ENCODE assay signal across 1 cellular context in the genomic region with DNA sequence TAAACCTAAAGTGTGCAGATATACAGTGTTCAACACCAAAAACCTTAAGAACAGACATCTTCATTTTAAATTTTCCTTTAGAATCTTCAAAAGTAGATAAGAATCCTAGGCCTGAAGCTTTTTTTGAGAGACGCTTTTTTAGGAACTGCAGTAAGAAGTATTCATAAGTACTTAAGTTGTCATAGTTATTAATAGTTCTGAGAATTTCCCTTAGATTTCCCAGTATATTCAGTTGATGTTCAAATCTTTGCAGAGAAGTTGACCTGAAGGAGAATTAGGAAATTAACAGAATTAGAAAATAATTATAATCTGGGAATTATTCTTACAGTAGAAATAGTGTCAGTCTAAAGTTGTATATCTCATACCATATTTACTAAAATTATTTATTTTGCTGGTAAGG.
TF ChIP-seq lines count a peak whose summit lies in the region.

No MANE protein-coding gene starts in this region.

TF ChIP-seq in K562, 482 proteins besides CTCF, POLR2A, EP300 and RAD21 (continued from another document):
- TF ChIP-seq, protein P1, sequence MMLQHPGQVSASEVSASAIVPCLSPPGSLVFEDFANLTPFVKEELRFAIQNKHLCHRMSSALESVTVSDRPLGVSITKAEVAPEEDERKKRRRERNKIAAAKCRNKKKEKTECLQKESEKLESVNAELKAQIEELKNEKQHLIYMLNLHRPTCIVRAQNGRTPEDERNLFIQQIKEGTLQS (IDR thresholded peaks at IDR 0.05): no peak
- TF ChIP-seq, protein P1 (CRISPR knock-in tag; conservative IDR thresholded peaks at IDR 0.05): no peak
- TF ChIP-seq, protein P2, sequence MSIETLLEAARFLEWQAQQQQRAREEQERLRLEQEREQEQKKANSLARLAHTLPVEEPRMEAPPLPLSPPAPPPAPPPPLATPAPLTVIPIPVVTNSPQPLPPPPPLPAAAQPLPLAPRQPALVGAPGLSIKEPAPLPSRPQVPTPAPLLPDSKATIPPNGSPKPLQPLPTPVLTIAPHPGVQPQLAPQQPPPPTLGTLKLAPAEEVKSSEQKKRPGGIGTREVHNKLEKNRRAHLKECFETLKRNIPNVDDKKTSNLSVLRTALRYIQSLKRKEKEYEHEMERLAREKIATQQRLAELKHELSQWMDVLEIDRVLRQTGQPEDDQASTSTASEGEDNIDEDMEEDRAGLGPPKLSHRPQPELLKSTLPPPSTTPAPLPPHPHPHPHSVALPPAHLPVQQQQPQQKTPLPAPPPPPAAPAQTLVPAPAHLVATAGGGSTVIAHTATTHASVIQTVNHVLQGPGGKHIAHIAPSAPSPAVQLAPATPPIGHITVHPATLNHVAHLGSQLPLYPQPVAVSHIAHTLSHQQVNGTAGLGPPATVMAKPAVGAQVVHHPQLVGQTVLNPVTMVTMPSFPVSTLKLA (conservative IDR thresholded peaks at IDR 0.05): 0 out of 4 replicates have a peak, but pooled peaks of 1 of the 2 experiments have one; percentile 3
- TF ChIP-seq, protein P3, sequence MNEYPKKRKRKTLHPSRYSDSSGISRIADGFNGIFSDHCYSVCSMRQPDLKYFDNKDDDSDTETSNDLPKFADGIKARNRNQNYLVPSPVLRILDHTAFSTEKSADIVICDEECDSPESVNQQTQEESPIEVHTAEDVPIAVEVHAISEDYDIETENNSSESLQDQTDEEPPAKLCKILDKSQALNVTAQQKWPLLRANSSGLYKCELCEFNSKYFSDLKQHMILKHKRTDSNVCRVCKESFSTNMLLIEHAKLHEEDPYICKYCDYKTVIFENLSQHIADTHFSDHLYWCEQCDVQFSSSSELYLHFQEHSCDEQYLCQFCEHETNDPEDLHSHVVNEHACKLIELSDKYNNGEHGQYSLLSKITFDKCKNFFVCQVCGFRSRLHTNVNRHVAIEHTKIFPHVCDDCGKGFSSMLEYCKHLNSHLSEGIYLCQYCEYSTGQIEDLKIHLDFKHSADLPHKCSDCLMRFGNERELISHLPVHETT (CRISPR knock-in tag; conservative IDR thresholded peaks at IDR 0.05 in 1 of 2, IDR thresholded peaks at IDR 0.05 in 1 of 2): 0 out of 4 replicates have a peak, but pooled peaks of 1 of the 2 experiments have one; percentile 6
- TF ChIP-seq DMBX1 (CRISPR knock-in tag; IDR thresholded peaks at IDR 0.05; ENCODE audit: borderline replicate concordance) (no peak), JUNB (CRISPR knock-in tag; conservative IDR thresholded peaks at IDR 0.05) (no peak), CTBP1 (IDR thresholded peaks at IDR 0.05; ENCODE audit: borderline replicate concordance) (no peak), FOS (IDR thresholded peaks at IDR 0.05; ENCODE audit: extremely low read depth, insufficient read length) (no peak), KDM2B (CRISPR knock-in tag; IDR thresholded peaks at IDR 0.05) (no peak), RBM25 (IDR thresholded peaks at IDR 0.05; ENCODE audit: low read depth, low read length, severe bottlenecking) (no peak), ZNF444 (CRISPR knock-in tag; IDR thresholded peaks at IDR 0.05) (no peak), SRSF1 (IDR thresholded peaks at IDR 0.05; ENCODE audit: low read depth, low read length) (no peak), ZNF316 (IDR thresholded peaks at IDR 0.05) (no peak), U2AF1 (optimal IDR thresholded peaks at IDR 0.05; ENCODE audit: low read depth, low read length) (no peak), ARNT (IDR thresholded peaks at IDR 0.05) (no peak), STAT5A (IDR thresholded peaks at IDR 0.05; ENCODE audit: borderline replicate concordance, low read length) (peak; percentile 42; the same call in 1 of the 2 replicates), ZNF133 (CRISPR knock-in tag; IDR thresholded peaks at IDR 0.05) (no peak), TAF7 (tag; IDR thresholded peaks at IDR 0.05) (no peak), ZNF76 (CRISPR knock-in tag; IDR thresholded peaks at IDR 0.05; ENCODE audit: borderline replicate concordance) (no peak), DIDO1 (tag; IDR thresholded peaks at IDR 0.05; ENCODE audit: low read depth) (no peak), ZNF184 (CRISPR knock-in tag; IDR thresholded peaks at IDR 0.05) (no peak), MXI1 (IDR thresholded peaks at IDR 0.05; ENCODE audit: low read depth, low read length) (no peak), NRF1 (conservative IDR thresholded peaks at IDR 0.05 in 1 of 2, IDR thresholded peaks at IDR 0.05 in 1 of 2) (no peak)
- TF ChIP-seq, protein P4, sequence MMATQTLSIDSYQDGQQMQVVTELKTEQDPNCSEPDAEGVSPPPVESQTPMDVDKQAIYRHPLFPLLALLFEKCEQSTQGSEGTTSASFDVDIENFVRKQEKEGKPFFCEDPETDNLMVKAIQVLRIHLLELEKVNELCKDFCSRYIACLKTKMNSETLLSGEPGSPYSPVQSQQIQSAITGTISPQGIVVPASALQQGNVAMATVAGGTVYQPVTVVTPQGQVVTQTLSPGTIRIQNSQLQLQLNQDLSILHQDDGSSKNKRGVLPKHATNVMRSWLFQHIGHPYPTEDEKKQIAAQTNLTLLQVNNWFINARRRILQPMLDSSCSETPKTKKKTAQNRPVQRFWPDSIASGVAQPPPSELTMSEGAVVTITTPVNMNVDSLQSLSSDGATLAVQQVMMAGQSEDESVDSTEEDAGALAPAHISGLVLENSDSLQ (IDR thresholded peaks at IDR 0.05): 0 out of 2 replicates have a peak, but pooled peaks have one; percentile 34
- TF ChIP-seq, protein P5, sequence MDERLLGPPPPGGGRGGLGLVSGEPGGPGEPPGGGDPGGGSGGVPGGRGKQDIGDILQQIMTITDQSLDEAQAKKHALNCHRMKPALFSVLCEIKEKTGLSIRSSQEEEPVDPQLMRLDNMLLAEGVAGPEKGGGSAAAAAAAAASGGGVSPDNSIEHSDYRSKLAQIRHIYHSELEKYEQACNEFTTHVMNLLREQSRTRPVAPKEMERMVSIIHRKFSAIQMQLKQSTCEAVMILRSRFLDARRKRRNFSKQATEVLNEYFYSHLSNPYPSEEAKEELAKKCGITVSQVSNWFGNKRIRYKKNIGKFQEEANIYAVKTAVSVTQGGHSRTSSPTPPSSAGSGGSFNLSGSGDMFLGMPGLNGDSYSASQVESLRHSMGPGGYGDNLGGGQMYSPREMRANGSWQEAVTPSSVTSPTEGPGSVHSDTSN (CRISPR knock-in tag; IDR thresholded peaks at IDR 0.05; ENCODE audit: low read depth): no peak
- TF ChIP-seq, protein P5 (tag; conservative IDR thresholded peaks at IDR 0.05; ENCODE audit: low read depth): peak; percentile 73
- TF ChIP-seq, protein P6, sequence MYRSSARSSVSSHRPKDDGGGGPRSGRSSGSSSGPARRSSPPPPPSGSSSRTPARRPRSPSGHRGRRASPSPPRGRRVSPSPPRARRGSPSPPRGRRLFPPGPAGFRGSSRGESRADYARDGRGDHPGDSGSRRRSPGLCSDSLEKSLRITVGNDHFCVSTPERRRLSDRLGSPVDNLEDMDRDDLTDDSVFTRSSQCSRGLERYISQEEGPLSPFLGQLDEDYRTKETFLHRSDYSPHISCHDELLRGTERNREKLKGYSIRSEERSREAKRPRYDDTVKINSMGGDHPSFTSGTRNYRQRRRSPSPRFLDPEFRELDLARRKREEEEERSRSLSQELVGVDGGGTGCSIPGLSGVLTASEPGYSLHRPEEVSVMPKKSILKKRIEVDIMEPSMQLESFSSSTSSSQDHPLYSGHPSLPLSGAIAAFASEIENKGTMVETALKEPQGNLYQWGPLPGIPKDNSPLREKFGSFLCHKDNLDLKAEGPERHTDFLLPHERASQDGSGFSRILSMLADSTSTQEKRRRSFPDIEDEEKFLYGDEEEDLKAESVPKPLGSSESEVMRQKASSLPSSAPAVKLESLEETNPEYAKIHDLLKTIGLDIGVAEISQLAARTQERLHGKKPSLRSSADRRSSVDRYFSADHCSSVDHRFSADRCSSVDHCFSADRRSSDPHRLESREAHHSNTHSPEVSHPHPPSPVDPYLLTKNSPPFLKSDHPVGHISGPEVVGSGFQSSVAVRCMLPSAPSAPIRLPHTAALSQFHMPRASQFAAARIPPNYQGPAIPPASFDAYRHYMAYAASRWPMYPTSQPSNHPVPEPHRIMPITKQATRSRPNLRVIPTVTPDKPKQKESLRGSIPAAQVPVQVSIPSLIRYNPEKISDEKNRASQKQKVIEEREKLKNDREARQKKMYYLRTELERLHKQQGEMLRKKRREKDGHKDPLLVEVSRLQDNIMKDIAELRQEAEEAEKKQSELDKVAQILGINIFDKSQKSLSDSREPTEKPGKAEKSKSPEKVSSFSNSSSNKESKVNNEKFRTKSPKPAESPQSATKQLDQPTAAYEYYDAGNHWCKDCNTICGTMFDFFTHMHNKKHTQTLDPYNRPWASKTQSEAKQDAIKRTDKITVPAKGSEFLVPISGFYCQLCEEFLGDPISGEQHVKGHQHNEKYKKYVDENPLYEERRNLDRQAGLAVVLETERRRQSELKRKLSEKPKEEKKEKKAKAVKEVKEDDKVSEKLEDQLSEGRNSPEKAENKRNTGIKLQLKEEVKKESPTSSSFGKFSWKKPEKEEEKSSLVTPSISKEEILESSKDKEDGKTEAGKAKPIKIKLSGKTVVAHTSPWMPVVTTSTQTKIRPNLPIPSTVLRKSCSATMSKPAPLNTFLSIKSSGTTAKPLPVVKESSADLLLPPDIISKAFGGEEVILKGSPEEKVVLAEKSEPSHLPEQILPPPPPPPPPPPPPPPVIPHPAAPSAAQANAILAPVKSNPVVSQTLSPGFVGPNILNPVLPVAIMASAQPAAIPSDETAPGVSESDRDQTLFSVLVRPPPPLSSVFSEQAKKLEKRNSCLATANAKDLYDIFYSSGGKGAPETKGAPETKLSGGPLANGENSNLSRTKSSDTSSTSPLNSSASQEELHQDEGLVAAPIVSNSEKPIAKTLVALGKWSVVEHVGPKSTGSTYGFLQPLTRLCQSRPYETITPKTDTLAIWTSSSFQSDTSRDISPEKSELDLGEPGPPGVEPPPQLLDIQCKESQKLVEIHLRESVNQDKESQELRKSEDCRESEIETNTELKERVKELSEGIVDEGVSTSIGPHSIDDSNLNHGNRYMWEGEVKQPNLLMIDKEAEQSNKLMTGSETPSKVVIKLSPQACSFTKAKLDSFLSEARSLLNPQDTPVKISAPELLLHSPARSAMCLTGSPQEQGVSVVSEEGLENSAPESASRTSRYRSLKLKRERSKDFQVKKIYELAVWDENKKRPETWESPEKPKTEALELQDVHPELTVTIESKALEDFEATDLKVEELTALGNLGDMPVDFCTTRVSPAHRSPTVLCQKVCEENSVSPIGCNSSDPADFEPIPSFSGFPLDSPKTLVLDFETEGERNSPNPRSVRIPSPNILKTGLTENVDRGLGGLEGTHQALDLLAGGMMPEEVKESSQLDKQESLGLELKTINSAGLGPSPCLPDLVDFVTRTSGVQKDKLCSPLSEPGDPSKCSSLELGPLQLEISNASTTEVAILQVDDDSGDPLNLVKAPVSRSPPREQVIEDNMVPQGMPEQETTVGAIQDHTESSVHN (IDR thresholded peaks at IDR 0.05; ENCODE audit: borderline replicate concordance in 1 of 2, low read depth in 1 of 2): no peak
- TF ChIP-seq, protein P7, sequence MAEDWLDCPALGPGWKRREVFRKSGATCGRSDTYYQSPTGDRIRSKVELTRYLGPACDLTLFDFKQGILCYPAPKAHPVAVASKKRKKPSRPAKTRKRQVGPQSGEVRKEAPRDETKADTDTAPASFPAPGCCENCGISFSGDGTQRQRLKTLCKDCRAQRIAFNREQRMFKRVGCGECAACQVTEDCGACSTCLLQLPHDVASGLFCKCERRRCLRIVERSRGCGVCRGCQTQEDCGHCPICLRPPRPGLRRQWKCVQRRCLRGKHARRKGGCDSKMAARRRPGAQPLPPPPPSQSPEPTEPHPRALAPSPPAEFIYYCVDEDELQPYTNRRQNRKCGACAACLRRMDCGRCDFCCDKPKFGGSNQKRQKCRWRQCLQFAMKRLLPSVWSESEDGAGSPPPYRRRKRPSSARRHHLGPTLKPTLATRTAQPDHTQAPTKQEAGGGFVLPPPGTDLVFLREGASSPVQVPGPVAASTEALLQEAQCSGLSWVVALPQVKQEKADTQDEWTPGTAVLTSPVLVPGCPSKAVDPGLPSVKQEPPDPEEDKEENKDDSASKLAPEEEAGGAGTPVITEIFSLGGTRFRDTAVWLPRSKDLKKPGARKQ (CRISPR knock-in tag; IDR thresholded peaks at IDR 0.05): no peak
- TF ChIP-seq, protein P8, sequence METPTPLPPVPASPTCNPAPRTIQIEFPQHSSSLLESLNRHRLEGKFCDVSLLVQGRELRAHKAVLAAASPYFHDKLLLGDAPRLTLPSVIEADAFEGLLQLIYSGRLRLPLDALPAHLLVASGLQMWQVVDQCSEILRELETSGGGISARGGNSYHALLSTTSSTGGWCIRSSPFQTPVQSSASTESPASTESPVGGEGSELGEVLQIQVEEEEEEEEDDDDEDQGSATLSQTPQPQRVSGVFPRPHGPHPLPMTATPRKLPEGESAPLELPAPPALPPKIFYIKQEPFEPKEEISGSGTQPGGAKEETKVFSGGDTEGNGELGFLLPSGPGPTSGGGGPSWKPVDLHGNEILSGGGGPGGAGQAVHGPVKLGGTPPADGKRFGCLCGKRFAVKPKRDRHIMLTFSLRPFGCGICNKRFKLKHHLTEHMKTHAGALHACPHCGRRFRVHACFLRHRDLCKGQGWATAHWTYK (CRISPR knock-in tag; IDR thresholded peaks at IDR 0.05): no peak
